Comparison of ENCODE assay signal across 8 cellular contexts in the genomic region with DNA sequence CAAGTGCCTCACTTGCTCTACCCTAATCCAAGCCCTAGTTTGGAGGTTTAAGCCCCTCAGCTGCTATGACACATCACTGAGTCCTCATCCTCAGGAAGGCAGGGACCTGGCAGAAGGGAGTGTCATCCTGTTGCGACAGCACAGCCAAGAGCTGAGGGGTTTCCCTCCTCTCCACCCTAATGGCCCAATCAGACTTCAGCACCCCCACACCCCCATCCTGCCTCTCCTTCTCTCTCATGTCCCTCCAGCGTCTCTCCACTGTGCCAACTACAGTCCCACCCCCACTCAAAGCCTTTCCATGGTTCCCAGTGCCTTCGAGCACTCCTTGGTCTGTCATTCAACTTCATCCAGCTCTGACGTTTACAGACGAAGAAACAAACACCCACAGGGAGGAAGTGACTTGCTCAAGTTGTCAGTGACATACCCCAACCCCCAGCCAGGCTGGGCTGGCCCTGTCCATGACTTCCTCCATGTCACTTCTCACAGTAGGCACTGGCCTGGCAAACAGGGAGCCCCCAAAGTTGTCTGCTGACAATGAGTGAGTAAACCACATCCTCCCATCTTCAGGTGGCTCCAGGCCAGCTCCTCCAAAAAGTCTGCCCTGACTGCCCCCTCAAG. TPM values are rescaled to one million over a fixed set of nuclear protein-coding genes. Genes with fewer than 3 reads are reported as not detected.
A peak's percentile ranks its signal among the peaks of the same experiment; 100 is the strongest.
DNase-seq lines count a peak whose midpoint lies in the region; ATAC-seq and TF ChIP-seq lines count a peak whose summit lies in the region.

No MANE protein-coding gene starts in this region.

- ATAC-seq in activated T-cell treated with anti-CD3 and anti-CD28 coated beads, Interleukin-2, amount 50 U/mL, for 4 hours: peak; percentile 88 to 90
- ATAC-seq in Right ventricle myocardium inferior (peak; percentile 47), GM18861 (IDR thresholded peaks at IDR 0.05; ENCODE audit: unreplicated experiment) (no peak), HG02973 (IDR thresholded peaks at IDR 0.05; ENCODE audit: unreplicated experiment) (no peak)

- H3K27ac ChIP-seq in PC-9: peak overlapping the region; percentile 91
- peak overlapping the region; percentile 94 for H3K27ac ChIP-seq in smooth muscle cell (ENCODE audit: low read depth)

- peak overlapping the region; percentile 63 for H3K4me2 ChIP-seq in PC-9
- H3K4me2 ChIP-seq in smooth muscle cell: peak overlapping the region; percentile 82

- H3K4me3 Mint-ChIP-seq in activated T-cell treated with anti-CD3 and anti-CD28 coated beads, Interleukin-2, amount 50 U/mL, for 4 hours: peak overlapping the region; percentile 57

- H3K27me3 ChIP-seq in PC-9 (ENCODE audit: insufficient read depth, low read depth): no peaks in the 10 kb centered on the region
- no peaks in the 10 kb centered on the region for H3K27me3 ChIP-seq in smooth muscle cell (ENCODE audit: low read depth)

- H3K9me3 Mint-ChIP-seq in activated T-cell treated with anti-CD3 and anti-CD28 coated beads, Interleukin-2, amount 50 U/mL, for 4 hours: peaks cover under 1% of the 10 kb centered on the region

- H3K4me1 Mint-ChIP-seq in activated T-cell treated with anti-CD3 and anti-CD28 coated beads, Interleukin-2, amount 50 U/mL, for 4 hours (ENCODE audit: low read depth): peaks cover 57% of the 10 kb centered on the region

- H3K9me3 ChIP-seq in PC-9 (ENCODE audit: insufficient read depth, low read depth): no peaks in the 10 kb centered on the region
- no peaks in the 10 kb centered on the region for H3K9me3 ChIP-seq in smooth muscle cell (replicated peaks; ENCODE audit: low read depth)

- H3K9ac ChIP-seq in smooth muscle cell (ENCODE audit: low read depth): peak overlapping the region; percentile 41

- WGBS in smooth muscle cell (ENCODE audit: low lambda C conversion rate): 4% methylated on average over 5 of the region's 5 CpGs

- H3K79me2 ChIP-seq in PC-9 (ENCODE audit: low read depth) (peaks cover 65% of the 10 kb centered on the region), smooth muscle cell (ENCODE audit: low read depth) (peaks cover 26% of the 10 kb centered on the region)

- intact Hi-C loops in PC-9 (cut with micrococcal nuclease; ENCODE audit: unreplicated experiment): no loop called here
- intact Hi-C loops in Right ventricle myocardium inferior (cut with DNase I): loop anchor here (5.0 kb wide), 1 partner anchor 41 kb away; no protein-coding TSS in a partner anchor

- H3K36me3 ChIP-seq in PC-9 (ENCODE audit: low read depth) (0 out of 2 replicates have a peak, but pooled peaks cover 1% of the 10 kb centered on the region), smooth muscle cell (ENCODE audit: low read depth) (no peaks in the 10 kb centered on the region)

- CTCF ChIA-PET in PC-9 (lab: Charles Lee): interaction anchor here (0.6 to 0.9 kb wide), 3 partner anchors 76 to 876 kb away, joined by 3 to 4 read pairs (median 3); no protein-coding TSS in a partner anchor

- peaks cover 49% of the 10 kb centered on the region for H3F3A ChIP-seq in PC-9 (ENCODE audit: insufficient read depth, low read depth)
- H3F3A ChIP-seq in smooth muscle cell (ENCODE audit: low read depth): peaks cover 15% of the 10 kb centered on the region

- TF ChIP-seq CTCF in PC-9 (conservative IDR thresholded peaks at IDR 0.05) (no peak), smooth muscle cell (IDR thresholded peaks at IDR 0.05; ENCODE audit: borderline replicate concordance, insufficient read depth, poor library complexity, severe bottlenecking) (no peak)

- BruUV-seq in PC-9 (replicated peaks; lab: Mats Ljungman, UMichigan): no TSS peak

- H3K4me1 ChIP-seq in PC-9 (replicated peaks; ENCODE audit: insufficient read depth): peaks cover 67% of the 10 kb centered on the region
- peaks cover 10% of the 10 kb centered on the region for H3K4me1 ChIP-seq in smooth muscle cell (ENCODE audit: low read depth)

- H4K20me1 ChIP-seq in PC-9 (ENCODE audit: insufficient read depth): no peaks in the 10 kb centered on the region
- H4K20me1 ChIP-seq in smooth muscle cell (ENCODE audit: low read depth): no peaks in the 10 kb centered on the region

- DNase-seq in GDM1 (lab: John Stamatoyannopoulos, UW) (peak; percentile 80), PC-9 (peak; percentile 36 to 81), Right ventricle myocardium inferior (ENCODE audit: missing footprints) (peak; percentile 89), smooth muscle cell (lab: John Stamatoyannopoulos, UW; ENCODE audit: unreplicated experiment) (no peak), NCI-H1105 (lab: John Stamatoyannopoulos, UW) (no peak)
- DNase-seq in activated T-cell treated with anti-CD3 and anti-CD28 coated beads, Interleukin-2, amount 50 U/mL, for 4 hours: peak; percentile 49

- POLR2A ChIA-PET in PC-9 (lab: Charles Lee; ENCODE audit: unreplicated experiment): no interaction called here

- H3K9me2 ChIP-seq in PC-9 (ENCODE audit: insufficient read depth): no peaks in the 10 kb centered on the region

- peaks cover 4% of the 10 kb centered on the region for H3K36me3 Mint-ChIP-seq in activated T-cell treated with anti-CD3 and anti-CD28 coated beads, Interleukin-2, amount 50 U/mL, for 4 hours (ENCODE audit: insufficient read depth)

- H3K27me3 Mint-ChIP-seq in activated T-cell treated with anti-CD3 and anti-CD28 coated beads, Interleukin-2, amount 50 U/mL, for 4 hours (ENCODE audit: low read depth): no peaks in the 10 kb centered on the region

- H3K4me3 ChIP-seq in PC-9: no peak overlapping the region
- no peak overlapping the region for H3K4me3 ChIP-seq in smooth muscle cell

- H2AFZ ChIP-seq in PC-9 (no peak overlapping the region), smooth muscle cell (ENCODE audit: low read depth) (no peak overlapping the region)

RNA-seq across cellular contexts. Expression of a gene that starts 15.6 kb away (rescaled TPM):
- total RNA-seq in PC-9 (2021) (151 and 184 TPM in 2 replicates), Right ventricle myocardium inferior (55.2 TPM), smooth muscle cell (45.2 and 65.3 TPM in 2 replicates)
- total RNA-seq in activated T-cell treated with anti-CD3 and anti-CD28 coated beads, Interleukin-2, amount 50 U/mL, for 4 hours: 10 to 100 TPM; 52.3 to 58.1 (median 52.8) TPM
- 45.6 and 54.2 TPM in 2 replicates for polyA plus RNA-seq in smooth muscle cell

RNA-seq across cellular contexts. Expression of a gene that starts 57.3 kb away (rescaled TPM):
- 145 and 184 TPM in 2 replicates for total RNA-seq in PC-9 (2021)
- total RNA-seq in activated T-cell treated with anti-CD3 and anti-CD28 coated beads, Interleukin-2, amount 50 U/mL, for 4 hours: 10 to 100 TPM in 2 of 3 donors, 1 to 10 TPM in 1; 9.4 to 13.8 (median 13.0) TPM
- total RNA-seq in Right ventricle myocardium inferior: 114 TPM
- total RNA-seq in smooth muscle cell: 87.7 and 113 TPM in 2 replicates
- polyA plus RNA-seq in smooth muscle cell: 130 and 249 TPM in 2 replicates

Comparison
In these comparisons a context has a peak if more than half of its experiments do, and no peak if none do; other contexts are left out.
1. DNase-seq: peak in GDM1 (single experiment), PC-9 (2 of 2), activated T-cell treated with anti-CD3 and anti-CD28 coated beads, Interleukin-2, amount 50 U/mL, for 4 hours (single experiment) and Right ventricle myocardium inferior (single experiment); none in smooth muscle cell (single experiment) and NCI-H1105 (single experiment).
2. ATAC-seq: peak in activated T-cell treated with anti-CD3 and anti-CD28 coated beads, Interleukin-2, amount 50 U/mL, for 4 hours (2 of 2) and Right ventricle myocardium inferior (single experiment); none in GM18861 (single experiment) and HG02973 (single experiment).